1 cellular context compared by ENCODE assay signal in the genomic region with DNA sequence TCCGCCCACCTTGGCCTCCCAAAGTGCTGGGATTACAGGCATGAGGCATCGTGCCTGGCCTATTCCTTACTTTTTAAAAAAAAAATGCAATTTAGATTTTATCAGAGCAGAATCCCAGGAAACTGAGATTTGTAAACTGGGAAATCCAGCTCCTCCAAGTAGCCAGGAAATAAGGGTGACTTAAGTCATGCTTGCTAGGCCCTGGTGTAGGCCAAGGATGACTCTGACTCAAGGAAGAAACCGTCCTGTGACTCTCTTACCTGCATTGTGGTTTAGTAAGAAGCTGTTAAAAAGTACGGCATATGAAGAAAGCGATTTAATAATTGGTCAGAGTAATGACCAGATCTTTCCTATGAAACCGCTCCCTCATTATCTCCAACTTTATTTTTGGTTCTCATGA.
TF ChIP-seq lines count a peak whose summit lies in the region.

No MANE protein-coding gene starts in this region.

TF ChIP-seq in GM23338, 12 proteins besides CTCF, POLR2A, EP300 and RAD21 (continued from another document):
- no peak for TF ChIP-seq EZH2phosphoT487 (IDR thresholded peaks at IDR 0.05; ENCODE audit: unreplicated experiment)
- no peak for TF ChIP-seq POLR2AphosphoS5 (IDR thresholded peaks at IDR 0.05; ENCODE audit: low read depth)
TF ChIP-seq in GM23338: peak in this region for 0.
